ENCODE assay signal across 9 cellular contexts in genomic region chr1:77412794-77413530, GRCh38.
DNase-seq lines count a peak whose midpoint lies in the region; ATAC-seq and FAIRE-seq lines count a peak whose summit lies in the region.
"Had no signal": no experiment of that assay in that cellular context is flagged by ENCODE, and none has a peak within 500 bp of the region (broad histone marks: within the 10 kb centered on the region; RNA-seq: fewer than 3 reads in every experiment).

No MANE protein-coding gene starts in this region.

- peaks cover 9% of the 10 kb centered on the region for H3K27me3 ChIP-seq in CD4-positive, alpha-beta memory T cell (ENCODE audit: insufficient read depth, low read length)
- no peaks in the 10 kb centered on the region for H3K27me3 ChIP-seq in small intestine (ENCODE audit: control insufficient read depth in 2 of 2, insufficient read depth in 2 of 2, low read length in 2 of 2)

- no peak for FAIRE-seq in small intestine (lab: Jason Lieb, UNC)

- CTCF ChIA-PET in CD4-positive, alpha-beta memory T cell (lab: Charles Lee; ENCODE audit: partially characterized antibody), result no interaction called here

- H3K27ac Mint-ChIP-seq in CD4-positive, alpha-beta memory T cell, result peak overlapping the region in 2 of 7 donors; percentile 13 to 33

- POLR2A ChIA-PET in CD4-positive, alpha-beta memory T cell (lab: Charles Lee; ENCODE audit: partially characterized antibody), result no interaction called here

- no peak overlapping the region for H3K4me3 ChIP-seq in CD4-positive, alpha-beta memory T cell (ENCODE audit: low read length in 2 of 2)
- H3K4me3 ChIP-seq in small intestine (ENCODE audit: low read depth in 1 of 2, low read length in 2 of 2), result no peak overlapping the region

- peaks cover 0 to 10% (median 5%) of the 10 kb centered on the region in 8 donors for H3K9me3 Mint-ChIP-seq in CD4-positive, alpha-beta memory T cell

- WGBS in small intestine, 3 donors, result 44 to 56% (median 55%) methylated on average over 8 of the region's 8 CpGs

- H3K4me3 Mint-ChIP-seq in CD4-positive, alpha-beta memory T cell, result peak overlapping the region in 5 of 8 donors; percentile 22 to 72 (median 49)

- H3K27me3 Mint-ChIP-seq in CD4-positive, alpha-beta memory T cell, result peaks cover 5 to 9% of the 10 kb centered on the region in 2 donors

- peak; percentile 43 for ATAC-seq in GM19463 (IDR thresholded peaks at IDR 0.05; ENCODE audit: unreplicated experiment)
- ATAC-seq in HG03097 (IDR thresholded peaks at IDR 0.05; ENCODE audit: low FRiP score, unreplicated experiment), result peak; percentile 46

- H3K36me3 Mint-ChIP-seq in CD4-positive, alpha-beta memory T cell, result peaks cover 3 to 36% of the 10 kb centered on the region in 2 donors

- no peaks in the 10 kb centered on the region for H3K9me3 ChIP-seq in CD4-positive, alpha-beta memory T cell (ENCODE audit: control insufficient read depth in 1 of 2, low read length in 2 of 2)
- H3K9me3 ChIP-seq in small intestine (ENCODE audit: control insufficient read depth, low read depth), result no peaks in the 10 kb centered on the region

- H3K36me3 ChIP-seq in CD4-positive, alpha-beta memory T cell (ENCODE audit: insufficient read depth, low read length), result no peaks in the 10 kb centered on the region
- H3K36me3 ChIP-seq in small intestine (ENCODE audit: control insufficient read depth in 2 of 2, insufficient read depth in 2 of 2, low read length in 2 of 2), result no peaks in the 10 kb centered on the region

- peaks cover 17% of the 10 kb centered on the region for H3K4me1 ChIP-seq in CD4-positive, alpha-beta memory T cell (ENCODE audit: insufficient read depth, low read length)
- no peaks in the 10 kb centered on the region for H3K4me1 ChIP-seq in small intestine (ENCODE audit: control insufficient read depth in 2 of 2, insufficient read depth in 1 of 2, low read depth in 1 of 2, low read length in 1 of 2)

- H3K4me1 Mint-ChIP-seq in CD4-positive, alpha-beta memory T cell, result peaks cover 15 to 21% (median 18%) of the 10 kb centered on the region in 4 donors

- no peak overlapping the region for H3K27ac ChIP-seq in CD4-positive, alpha-beta memory T cell (ENCODE audit: low read depth, low read length)
- no peak overlapping the region for H3K27ac ChIP-seq in small intestine (ENCODE audit: low read depth in 1 of 2, low read length in 1 of 2)

- DNase-seq in CD4-positive, alpha-beta memory T cell, result no peak
- peak; percentile 42 for DNase-seq in UCSD-AML1 (lab: John Stamatoyannopoulos, UW; ENCODE audit: unreplicated experiment)
- DNase-seq in midbrain (lab: John Stamatoyannopoulos, UW), result no peak
- DNase-seq in central memory CD4-positive, alpha-beta T cell, result no peak
- DNase-seq in small intestine, result no peak
- DNase-seq in anterior cingulate cortex (lab: John Stamatoyannopoulos, UW), result no peak
- DNase-seq: DND-41 had no signal

- intact Hi-C loops in CD4-positive, alpha-beta memory T cell (cut with micrococcal nuclease), result no loop called here
